8 cellular contexts compared by ENCODE assay signal in genomic region chr4:176123710-176124407, GRCh38. TPM values are rescaled to one million over a fixed set of nuclear protein-coding genes. Genes with fewer than 3 reads are reported as not detected.
DNase-seq lines count a peak whose midpoint lies in the region; ATAC-seq and TF ChIP-seq lines count a peak whose summit lies in the region.

No MANE protein-coding gene starts in this region.

- H3K36me3 ChIP-seq in Caco-2 (ENCODE audit: control insufficient read depth, insufficient read depth, low read length) (no peaks in the 10 kb centered on the region), NT2/D1 (ENCODE audit: insufficient read depth, insufficient read length, low read length) (no peaks in the 10 kb centered on the region), psoas muscle (ENCODE audit: insufficient read depth in 1 of 2, low read depth in 1 of 2) (no peaks in the 10 kb centered on the region), uterus (no peaks in the 10 kb centered on the region)

- no peaks in the 10 kb centered on the region for H3K9me3 Mint-ChIP-seq in Caco-2 (ENCODE audit: unreplicated experiment)

- 64 to 76% (median 67%) methylated on average over 4 of the region's 4 CpGs for WGBS in psoas muscle, 3 donors

- no peak overlapping the region for H3K4me3 ChIP-seq in Caco-2 (ENCODE audit: low read depth, low read length)
- no peak overlapping the region for H3K4me3 ChIP-seq in NT2/D1 (ENCODE audit: insufficient read length, low read depth)
- H3K4me3 ChIP-seq in epithelial cell of proximal tubule (ENCODE audit: low read depth, low read length): no peak overlapping the region
- H3K4me3 ChIP-seq in psoas muscle: no peak overlapping the region
- no peak overlapping the region for H3K4me3 ChIP-seq in uterus

- H3K27me3 ChIP-seq in Caco-2 (replicated peaks; ENCODE audit: control insufficient read depth, insufficient read depth, low read length): no peaks in the 10 kb centered on the region
- no peaks in the 10 kb centered on the region for H3K27me3 ChIP-seq in NT2/D1 (ENCODE audit: insufficient read depth, insufficient read length)
- no peaks in the 10 kb centered on the region for H3K27me3 ChIP-seq in psoas muscle (ENCODE audit: insufficient read depth in 3 of 3, low read length in 2 of 3)
- no peaks in the 10 kb centered on the region for H3K27me3 ChIP-seq in uterus

- H3K27ac ChIP-seq in psoas muscle (no peak overlapping the region), uterus (no peak overlapping the region)

- POLR2A ChIA-PET in Caco-2 (lab: Charles Lee): no interaction called here

- TF ChIP-seq POLR2A in uterus (IDR thresholded peaks at IDR 0.05): no peak

- DNase-seq in Caco-2 (peak; percentile 21 to 40), NT2/D1 (ENCODE audit: low read depth, low spot score) (peak; percentile 6), epithelial cell of proximal tubule (ENCODE audit: low read depth) (no peak), psoas muscle (no peak), uterus (no peak), NCI-H1436 (lab: John Stamatoyannopoulos, UW) (no peak)

- TF ChIP-seq CTCF in Caco-2 (IDR thresholded peaks at IDR 0.05; ENCODE audit: insufficient read depth in 1 of 2, low read depth in 1 of 2, low read length in 1 of 2, severe bottlenecking in 1 of 2, unreplicated experiment in 1 of 2) (peak; percentile 70 to 76), epithelial cell of proximal tubule (conservative IDR thresholded peaks at IDR 0.05; ENCODE audit: low read depth, low read length) (peak; percentile 82), psoas muscle (IDR thresholded peaks at IDR 0.05) (peak; percentile 49), uterus (IDR thresholded peaks at IDR 0.05) (peak in 1 of 4 experiments; percentile 30)

- H3K4me1 ChIP-seq in Caco-2 (no peaks in the 10 kb centered on the region), NT2/D1 (ENCODE audit: insufficient read depth, insufficient read length) (no peaks in the 10 kb centered on the region), psoas muscle (no peaks in the 10 kb centered on the region), uterus (no peaks in the 10 kb centered on the region)

- no peaks in the 10 kb centered on the region for H3K36me3 Mint-ChIP-seq in Caco-2 (ENCODE audit: insufficient read depth, unreplicated experiment)

- ATAC-seq in GM18519 (IDR thresholded peaks at IDR 0.05; ENCODE audit: low FRiP score, unreplicated experiment): peak; percentile 100
- peak; percentile 100 for ATAC-seq in HG02870 (IDR thresholded peaks at IDR 0.05; ENCODE audit: unreplicated experiment)
- ATAC-seq in psoas muscle: peak in 1 of 4 donors; percentile 55

- intact Hi-C loops in Caco-2 (cut with micrococcal nuclease; ENCODE audit: unreplicated experiment): loop anchor here (1.0 kb wide), 1 partner anchor 90 kb away; no protein-coding TSS in a partner anchor
- intact Hi-C loops in psoas muscle (cut with DNase I): loop anchor here in 1 of 2 donors (10.0 kb wide), 1 partner anchor 169 kb away; no protein-coding TSS in a partner anchor
- intact Hi-C loops in uterus (cut with DNase I; ENCODE audit: low total_unique reads): no loop called here

- H3K4me1 Mint-ChIP-seq in Caco-2 (ENCODE audit: low read depth, unreplicated experiment): no peaks in the 10 kb centered on the region

- CTCF ChIA-PET in Caco-2 (lab: Charles Lee): interaction anchor here (0.7 kb wide), 1 partner anchor 31 kb away, joined by 3 read pairs; no protein-coding TSS in a partner anchor

- no TSS peak for BruUV-seq in Caco-2 (replicated peaks; lab: Mats Ljungman, UMichigan)

- no peak overlapping the region for H3K9ac ChIP-seq in NT2/D1 (ENCODE audit: insufficient read length, low read depth)

- no peaks in the 10 kb centered on the region for H3K27me3 Mint-ChIP-seq in Caco-2 (ENCODE audit: insufficient read depth, unreplicated experiment)

- no peak overlapping the region for H3K4me3 Mint-ChIP-seq in Caco-2 (ENCODE audit: unreplicated experiment)

- no peak overlapping the region for H3K27ac Mint-ChIP-seq in Caco-2 (ENCODE audit: unreplicated experiment)

- no peaks in the 10 kb centered on the region for H3K9me3 ChIP-seq in Caco-2
- no peaks in the 10 kb centered on the region for H3K9me3 ChIP-seq in NT2/D1 (ENCODE audit: insufficient read depth, low read length)
- H3K9me3 ChIP-seq in psoas muscle: no peaks in the 10 kb centered on the region
- H3K9me3 ChIP-seq in uterus: no peaks in the 10 kb centered on the region

RNA-seq across cellular contexts. Expression of gene WDR17, which starts 58.2 kb away (rescaled TPM):
- total RNA-seq in Caco-2 (2022): 0.16 and 0.52 TPM in 2 replicates
- total RNA-seq in epithelial cell of proximal tubule: 0.17 and 0.58 TPM in 2 replicates
- total RNA-seq in psoas muscle: under 1 TPM; 0.46 to 0.75 (median 0.49) TPM
- polyA plus RNA-seq in psoas muscle: under 1 TPM; 0.08 to 0.26 (median 0.08) TPM
- 1 to 10 TPM in 3 of 4 donors, under 1 TPM in 1; 0.51 to 7.2 (median 4.5) TPM for total RNA-seq in uterus

Comparison
In these comparisons a context has a peak if more than half of its experiments do, and no peak if none do; other contexts are left out.
1. DNase-seq: peak in Caco-2 (2 of 2) and NT2/D1 (single experiment); none in epithelial cell of proximal tubule (single experiment), psoas muscle (0 of 2), uterus (0 of 2) and NCI-H1436 (single experiment).